ENCODE assay signal across 21 cellular contexts in the genomic region with DNA sequence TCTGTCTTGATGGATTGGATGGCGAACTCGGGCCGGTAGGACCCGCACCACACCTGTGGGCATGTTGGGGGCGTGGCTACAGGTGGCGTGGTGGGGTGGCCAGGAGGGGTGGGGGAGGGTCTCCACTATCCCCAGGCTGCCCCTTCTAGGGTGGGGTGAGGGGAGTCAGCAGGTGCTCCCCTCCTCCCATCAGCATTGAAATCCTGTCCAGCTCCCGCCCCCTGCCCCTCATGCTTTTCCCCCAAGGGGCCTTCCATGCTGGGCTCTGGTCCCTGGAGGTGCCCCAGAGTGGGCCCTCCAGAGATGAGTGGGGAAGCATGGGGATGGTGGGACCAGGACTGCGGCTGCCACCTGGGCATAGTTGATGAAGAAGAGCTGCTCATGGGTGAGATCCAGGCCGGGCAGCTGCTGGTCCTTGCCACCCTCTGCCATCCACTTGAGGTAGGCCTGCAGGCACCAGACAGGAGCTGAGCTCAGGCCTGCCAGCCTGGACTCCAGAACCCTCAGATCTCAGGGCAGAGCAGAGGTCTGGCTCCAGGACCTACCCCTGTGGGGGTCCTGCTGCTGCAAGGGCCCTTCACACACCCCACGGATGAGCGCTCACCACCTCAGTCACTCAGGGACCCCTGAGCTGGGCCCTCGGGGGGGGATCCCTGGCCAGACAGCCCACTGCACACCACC. TPM values are rescaled to one million over a fixed set of nuclear protein-coding genes. Genes with fewer than 3 reads are reported as not detected.
DNase-seq lines count a peak whose midpoint lies in the region; ATAC-seq and TF ChIP-seq lines count a peak whose summit lies in the region.
"Had no signal": no experiment of that assay in that cellular context is flagged by ENCODE, and none has a peak within 500 bp of the region (broad histone marks: within the 10 kb centered on the region; RNA-seq: fewer than 3 reads in every experiment).

No MANE protein-coding gene starts in this region.

- H3K9ac ChIP-seq in colonic mucosa (ENCODE audit: low read depth in 2 of 2, low read length in 2 of 2), result peak overlapping the region; percentile 43 to 46
- H3K9ac ChIP-seq: neural progenitor cell had no signal

- DNase-seq in Right ventricle myocardium superior, result peak; percentile 30
- DNase-seq in left cardiac atrium, result no peak
- no peak for DNase-seq in LNCaP clone FGC (ENCODE audit: low read depth)
- DNase-seq in colonic mucosa, result no peak
- DNase-seq in spleen, result peak; percentile 68
- no peak for DNase-seq in SJCRH30
- no peak for DNase-seq in pons (ENCODE audit: low spot score)
- DNase-seq: amniotic stem cell; effector CD4-positive, alpha-beta T cell; EL; Kasumi-1; MV-4-11; NCI-H1436 treated with DMSO at 0.1 percent for 48 hours; NCI-H2107; NCI-H446; NCI-H82 had no signal

- H3K36me3 ChIP-seq in colonic mucosa (no peaks in the 10 kb centered on the region), spleen (peaks cover 0 to 27% (median 8%) of the 10 kb centered on the region in 6 donors), SJCRH30 (no peaks in the 10 kb centered on the region)
- H3K36me3 ChIP-seq: neural progenitor cell, thoracic aorta had no signal

- H3K4me1 ChIP-seq in colonic mucosa, result peaks cover 6% of the 10 kb centered on the region
- peaks cover 5 to 47% (median 28%) of the 10 kb centered on the region in 6 donors for H3K4me1 ChIP-seq in spleen
- H3K4me1 ChIP-seq in SJCRH30, result no peaks in the 10 kb centered on the region

- 88 to 97% (median 91%) methylated on average over 11 to 12 of the region's 12 CpGs for WGBS in spleen, 5 donors

- H3K27me3 ChIP-seq in colonic mucosa (no peaks in the 10 kb centered on the region), spleen (replicated peaks in 1 of 7) (peaks cover 0 to 31% (median 0%) of the 10 kb centered on the region in 7 donors), SJCRH30 (no peaks in the 10 kb centered on the region; the same call in 1 of the 2 replicates)
- H3K27me3 ChIP-seq: neural progenitor cell had no signal

- no peak for TF ChIP-seq POLR2A in spleen (IDR thresholded peaks at IDR 0.05)
- no peak for TF ChIP-seq POLR2A in GM18505 (IDR thresholded peaks at IDR 0.05; ENCODE audit: borderline replicate concordance, extremely low read depth, insufficient read depth, insufficient read length)

- ATAC-seq in Right ventricle myocardium superior (ENCODE audit: poor library complexity), result no peak
- ATAC-seq in left cardiac atrium, result no peak
- ATAC-seq in GM18505 (IDR thresholded peaks at IDR 0.05; ENCODE audit: unreplicated experiment), result no peak
- ATAC-seq: GM23338 had no signal

- H3K27ac ChIP-seq in colonic mucosa (no peak overlapping the region), spleen (no peak overlapping the region), SJCRH30 (no peak overlapping the region)
- H3K27ac ChIP-seq: neural progenitor cell, thoracic aorta had no signal

- intact Hi-C loops in Right ventricle myocardium superior (cut with DNase I) (no loop called here), left cardiac atrium (cut with DNase I) (no loop called here), colonic mucosa (cut with DNase I) (loop anchor here (10.0 kb wide), 1 partner anchor 53 kb away; no protein-coding TSS in a partner anchor), spleen (cut with DNase I; ENCODE audit: low total_unique reads) (loop anchor here (5.0 kb wide), 1 partner anchor 51 kb away; no protein-coding TSS in a partner anchor)

- peak overlapping the region; percentile 48 for H3K4me3 ChIP-seq in LNCaP clone FGC (ENCODE audit: low read depth, low read length)
- no peak overlapping the region for H3K4me3 ChIP-seq in colonic mucosa
- H3K4me3 ChIP-seq in spleen, result no peak overlapping the region
- no peak overlapping the region for H3K4me3 ChIP-seq in SJCRH30
- H3K4me3 ChIP-seq: GM23338, neural progenitor cell, thoracic aorta had no signal

- no peaks in the 10 kb centered on the region for H3K9me3 ChIP-seq in colonic mucosa
- no peaks in the 10 kb centered on the region for H3K9me3 ChIP-seq in spleen
- H3K9me3 ChIP-seq in SJCRH30 (replicated peaks), result no peaks in the 10 kb centered on the region
- H3K9me3 ChIP-seq: thoracic aorta had no signal

- TF ChIP-seq CTCF in LNCaP clone FGC (IDR thresholded peaks at IDR 0.05; ENCODE audit: control insufficient read depth, extremely low read depth, insufficient read depth) (no peak), colonic mucosa (IDR thresholded peaks at IDR 0.05) (no peak), spleen (IDR thresholded peaks at IDR 0.05 in 8 of 11, conservative IDR thresholded peaks at IDR 0.05 in 3 of 11) (no peak)

RNA-seq across cellular contexts. Expression of gene PRXL2B, which starts 5.1 kb away (rescaled TPM):
- total RNA-seq in Right ventricle myocardium superior (9.8 TPM), left cardiac atrium (10 to 100 TPM; 10.8 to 14.1 TPM), colonic mucosa (100 to 1,000 TPM; 105 to 120 TPM), spleen (10 to 100 TPM; 21.9 to 43.0 (median 26.7) TPM)
- polyA plus RNA-seq in spleen, result 10 to 100 TPM; 10.7 to 29.0 (median 13.2) TPM
- total RNA-seq in SJCRH30 (2014; rRNA removed; shearing (Covaris generic)), result 21.3 and 22.5 TPM in 2 replicates

RNA-seq across cellular contexts. Expression of gene TNFRSF14, which starts 35.5 kb away (rescaled TPM):
- total RNA-seq in Right ventricle myocardium superior (16.0 TPM), left cardiac atrium (10 to 100 TPM; 21.6 to 22.6 TPM), colonic mucosa (100 to 1,000 TPM; 111 to 145 TPM), spleen (100 to 1,000 TPM; 146 to 203 (median 190) TPM)
- polyA plus RNA-seq in spleen, result 100 to 1,000 TPM; 167 to 366 (median 302) TPM
- 0.51 TPM in 1 of 2 replicates, not detected in the other for total RNA-seq in SJCRH30 (2014; rRNA removed; shearing (Covaris generic))
- total RNA-seq: GM23338 had no signal
- polyA plus RNA-seq: GM23338 had no signal

RNA-seq across cellular contexts. Expression of gene MMEL1, which starts 41.1 kb away (rescaled TPM):
- total RNA-seq in Right ventricle myocardium superior (0.48 TPM), left cardiac atrium (under 1 TPM; 0.47 to 0.68 TPM), colonic mucosa (10 to 100 TPM; 11.4 to 13.9 TPM), spleen (1 to 10 TPM in 6 of 7 donors, not detected in 1; 1.9 to 4.6 (median 3.5) TPM)
- polyA plus RNA-seq in spleen, result 1 to 10 TPM; 2.5 to 6.4 (median 2.9) TPM
- not detected in 2 replicates for total RNA-seq in SJCRH30 (2014; rRNA removed; shearing (Covaris generic))
- total RNA-seq: OCI-LY7, thoracic aorta had no signal

Comparison
In these comparisons a context has a peak if more than half of its experiments do, and no peak if none do; other contexts are left out.
1. DNase-seq: peak in Right ventricle myocardium superior (single experiment) and spleen (single experiment); none in left cardiac atrium (single experiment), LNCaP clone FGC (single experiment), colonic mucosa (single experiment), SJCRH30 (0 of 2) and pons (single experiment).
2. RNA of gene TNFRSF14, which starts 35.5 kb away (total RNA-seq): 146 to 203 TPM in spleen, 111 to 145 TPM in colonic mucosa, 21.6 to 22.6 TPM in left cardiac atrium and 16.0 TPM in Right ventricle myocardium superior (single experiment); 0.51 TPM in SJCRH30; every median in the first group is over 10 times any median in the second.
3. intact Hi-C loops: an anchor here in colonic mucosa (10.0 kb wide) and spleen (5.0 kb wide); none called in Right ventricle myocardium superior and left cardiac atrium.